ENCODE assay signal across 8 cellular contexts in the genomic region with DNA sequence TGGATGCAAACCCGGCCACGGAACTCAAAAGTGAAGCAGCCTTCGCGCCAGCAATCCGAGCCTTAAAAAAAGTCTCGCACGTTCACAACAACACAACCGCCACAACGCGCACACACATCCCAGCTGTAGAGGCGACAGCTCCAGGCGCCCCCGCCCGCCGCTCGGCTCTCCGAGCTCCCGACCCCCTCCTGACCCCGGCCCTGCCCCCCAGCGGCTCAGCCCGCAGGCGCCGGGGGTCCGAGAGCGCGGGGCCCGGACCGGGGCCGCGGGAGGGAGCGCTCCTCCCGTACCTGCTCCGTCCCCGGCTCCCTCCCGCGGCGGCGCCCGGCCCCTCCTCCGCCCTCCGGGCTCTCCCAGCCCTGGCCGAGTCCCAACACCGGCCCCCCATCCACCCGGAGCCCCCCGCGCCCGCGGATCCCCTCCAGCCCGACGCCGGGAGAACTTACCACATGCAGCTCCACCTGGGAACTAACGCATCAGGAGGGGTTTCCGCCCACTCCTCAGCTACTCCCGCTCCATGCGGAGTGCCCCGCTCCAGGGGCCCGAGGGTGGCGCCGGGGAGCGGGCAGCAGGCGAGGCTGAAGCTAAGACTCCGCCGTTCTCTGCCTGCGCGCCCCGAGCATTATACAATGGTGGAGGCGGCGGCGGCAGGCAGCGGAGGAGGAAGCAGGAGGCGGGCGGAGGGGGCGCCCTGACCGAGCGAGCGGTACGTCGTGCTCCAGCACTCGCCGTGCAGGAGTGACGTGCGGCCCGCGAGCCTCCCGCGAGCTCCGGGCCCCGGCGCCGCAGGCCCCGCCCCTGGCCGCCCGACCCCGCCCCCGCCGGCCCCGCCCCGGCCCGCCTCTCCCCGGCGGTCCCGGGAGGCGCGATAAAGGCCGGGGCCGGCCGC. TPM values are rescaled to one million over a fixed set of nuclear protein-coding genes. Genes with fewer than 3 reads are reported as not detected.
DNase-seq lines count a peak whose midpoint lies in the region; ATAC-seq and TF ChIP-seq lines count a peak whose summit lies in the region.

A gene with protein sequence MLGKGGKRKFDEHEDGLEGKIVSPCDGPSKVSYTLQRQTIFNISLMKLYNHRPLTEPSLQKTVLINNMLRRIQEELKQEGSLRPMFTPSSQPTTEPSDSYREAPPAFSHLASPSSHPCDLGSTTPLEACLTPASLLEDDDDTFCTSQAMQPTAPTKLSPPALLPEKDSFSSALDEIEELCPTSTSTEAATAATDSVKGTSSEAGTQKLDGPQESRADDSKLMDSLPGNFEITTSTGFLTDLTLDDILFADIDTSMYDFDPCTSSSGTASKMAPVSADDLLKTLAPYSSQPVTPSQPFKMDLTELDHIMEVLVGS (minus strand): TSS at position 740 of the 889 bp plus-strand sequence. CDS start 17,042 bp downstream, outside the sequence.

- ATAC-seq in GM19035 (IDR thresholded peaks at IDR 0.05; ENCODE audit: unreplicated experiment) (peak; percentile 72), HG03342 (IDR thresholded peaks at IDR 0.05; ENCODE audit: unreplicated experiment) (peak; percentile 61)

- TF ChIP-seq CTCF in AG09309 (IDR thresholded peaks at IDR 0.05; ENCODE audit: control insufficient read depth, insufficient read depth, low read depth, low read length, missing control alignments) (no peak), choroid plexus epithelial cell (conservative IDR thresholded peaks at IDR 0.05; ENCODE audit: low read depth, low read length) (no peak)

- DNase-seq in AG09309 (ENCODE audit: low read depth) (peak; percentile 37), NCI-H460 (ENCODE audit: extremely low read depth, low read depth) (peak; percentile 85), choroid plexus epithelial cell (ENCODE audit: low read depth) (peak; percentile 86), left kidney (ENCODE audit: low read depth, low spot score) (peak; percentile 95)
- peak; percentile 59 to 60 for DNase-seq in activated CD4-positive, alpha-beta T cell treated with anti-CD3 and anti-CD28 coated beads for 24 hours (ENCODE audit: low read depth in 2 of 2)
- DNase-seq in stimulated activated CD4-positive, alpha-beta T cell treated with anti-CD3 and anti-CD28 coated beads, Interleukin-2, amount 100 ng/mL, for 24 hours = peak; percentile 78 to 80

- H3K4me3 ChIP-seq in AG09309 (ENCODE audit: control insufficient read depth, low read depth, low read length) = peak within 1 kb of the TSS; percentile 89
- peak within 1 kb of the TSS; percentile 73 for H3K4me3 ChIP-seq in choroid plexus epithelial cell (ENCODE audit: low read depth, low read length)

RNA-seq across cellular contexts. Expression of the gene that starts here (rescaled TPM):
- total RNA-seq in NCI-H460 (2014; rRNA removed; shearing (Covaris generic)) = 18.7 and 20.1 TPM in 2 replicates
- polyA plus RNA-seq in NCI-H460 (2014; cell fraction: nucleus; rRNA removed) = 5.6 and 7.4 TPM in 2 replicates

Comparison
In these comparisons a context has a peak if more than half of its experiments do, and no peak if none do; other contexts are left out.
1. Peak in every context shown above with its lines: DNase-seq, ATAC-seq and H3K4me3 ChIP-seq.
2. DNase-seq: peak in every context shown above with its lines; median percentile 95 in left kidney; 86 in choroid plexus epithelial cell; 85 in NCI-H460; 79 in stimulated activated CD4-positive, alpha-beta T cell treated with anti-CD3 and anti-CD28 coated beads, Interleukin-2, amount 100 ng/mL, for 24 hours; 60 in activated CD4-positive, alpha-beta T cell treated with anti-CD3 and anti-CD28 coated beads for 24 hours; 37 in AG09309.